In genomic region chr10:88527245-88527644, GRCh38 we compare ENCODE assay signal across 38 cellular contexts. TPM values are rescaled to one million over a fixed set of nuclear protein-coding genes. Genes with fewer than 3 reads are reported as not detected.
"Had no signal": no experiment of that assay in that cellular context is flagged by ENCODE, and none has a peak within 500 bp of the region (broad histone marks: within the 10 kb centered on the region; RNA-seq: fewer than 3 reads in every experiment).

No MANE protein-coding gene starts in this region.

- DNase-seq: activated CD4-positive, alpha-beta memory T cell treated with anti-CD3 and anti-CD28 coated beads for 36 hours; activated CD4-positive, alpha-beta T cell treated with anti-CD3 and anti-CD28 coated beads for 36 hours; activated CD4-positive, alpha-beta T cell treated with anti-CD3 and anti-CD28 coated beads, Interleukin-2, amount 10 ng/mL, durations not matched to agents 24 days and 14 days; activated CD4-positive, CD25-positive, alpha-beta regulatory T cell; activated CD4-positive, CD25-positive, alpha-beta regulatory T cell treated with anti-CD3 and anti-CD28 coated beads, Interleukin-2, amount 50 U/mL, for 72 hours; activated CD8-positive, alpha-beta memory T cell treated with anti-CD3 and anti-CD28 coated beads, Interleukin-2, amount 10 ng/mL, durations not matched to agents 7 days and 5 days; activated CD8-positive, alpha-beta memory T cell treated with anti-CD3 and anti-CD28 coated beads, Interleukin-2, amount 50 U/mL, for 4 hours; activated CD8-positive, alpha-beta T cell treated with anti-CD3 and anti-CD28 coated beads, Interleukin-2, amount 10 ng/mL, durations not matched to agents 7 days and 5 days; activated gamma-delta T cell; activated naive CD4-positive, alpha-beta T cell; activated naive CD4-positive, alpha-beta T cell treated with anti-CD3 and anti-CD28 coated beads, Interleukin-2, amount 10 ng/mL, durations not matched to agents 7 days and 5 days; activated naive CD8-positive, alpha-beta T cell treated with anti-CD3 and anti-CD28 coated beads, Interleukin-2, amount 10 ng/mL, durations not matched to agents 7 days and 5 days; activated T-cell treated with anti-CD3 and anti-CD28 coated beads, Interleukin-2, amount 50 U/mL, for 1 hour; activated T-cell treated with anti-CD3 and anti-CD28 coated beads, Interleukin-2, amount 50 U/mL, for 48 hours; amniotic stem cell; anterior cingulate cortex; brain microvascular endothelial cell; dorsolateral prefrontal cortex; effector memory CD4-positive, alpha-beta T cell; endodermal cell; erythroblast; foreskin melanocyte; heart right ventricle; T-helper 1 cell; T-helper 17 cell; T1000; WERI-Rb-1 had no signal

- H3K27me3 ChIP-seq: brain microvascular endothelial cell, dorsolateral prefrontal cortex, esophagus muscularis mucosa, gastroesophageal sphincter, heart right ventricle had no signal

- H3K36me3 ChIP-seq: brain microvascular endothelial cell, esophagus muscularis mucosa, gastroesophageal sphincter, heart right ventricle, WERI-Rb-1 had no signal

- H3K4me1 ChIP-seq: gastroesophageal sphincter had no signal

- H3K27ac ChIP-seq: brain microvascular endothelial cell, coronary artery, dorsolateral prefrontal cortex, esophagus muscularis mucosa, gastroesophageal sphincter, heart right ventricle, WERI-Rb-1 had no signal

- H3K4me3 ChIP-seq: coronary artery, dorsolateral prefrontal cortex, esophagus muscularis mucosa, gastroesophageal sphincter, heart right ventricle had no signal

- H3K9me3 ChIP-seq: esophagus muscularis mucosa, gastroesophageal sphincter, heart right ventricle had no signal

RNA-seq across cellular contexts. Expression of gene LIPJ, which starts 59.3 kb away (rescaled TPM):
- total RNA-seq: activated CD4-positive, alpha-beta memory T cell treated with anti-CD3 and anti-CD28 coated beads for 36 hours; activated CD4-positive, alpha-beta T cell treated with anti-CD3 and anti-CD28 coated beads for 36 hours; activated CD4-positive, alpha-beta T cell treated with anti-CD3 and anti-CD28 coated beads, Interleukin-2, amount 10 ng/mL, durations not matched to agents 24 days and 14 days; activated CD8-positive, alpha-beta memory T cell treated with anti-CD3 and anti-CD28 coated beads for 36 hours; activated CD8-positive, alpha-beta memory T cell treated with anti-CD3 and anti-CD28 coated beads, Interleukin-2, amount 10 ng/mL, durations not matched to agents 7 days and 5 days; activated CD8-positive, alpha-beta T cell treated with anti-CD3 and anti-CD28 coated beads, Interleukin-2, amount 10 ng/mL, durations not matched to agents 7 days and 5 days; activated naive CD4-positive, alpha-beta T cell treated with anti-CD3 and anti-CD28 coated beads, Interleukin-2, amount 50 U/mL, for 72 hours; activated T-helper 1 cell treated with anti-CD3 and anti-CD28 coated beads, Interleukin-12 subunit alpha, Interleukin-12 subunit beta, Interleukin-2, Interleukin-4 antibody, amounts not matched to agents 30 ng/mL and 10 ng/mL and 1 ng/mL, durations not matched to agents 14 hours and 24 hours and 36 hours; activated T-helper 2 cell treated with anti-CD3 and anti-CD28 coated beads, Interferon-gamma antibody, Interleukin-2, Interleukin-4, amounts not matched to agents 10 μg/mL and 5 μg/mL and 100 μg/mL, durations not matched to agents 14 hours and 24 hours and 36 hours; astrocyte; bronchial epithelial cell; cardiac septum; endodermal cell; glomerular endothelial cell; T-helper 17 cell had no signal
